In genomic region chr11:129840236-129840635, GRCh38 we compare ENCODE assay signal across 17 cellular contexts. TPM values are rescaled to one million over a fixed set of nuclear protein-coding genes. Genes with fewer than 3 reads are reported as not detected.
DNase-seq lines count a peak whose midpoint lies in the region; ATAC-seq and TF ChIP-seq lines count a peak whose summit lies in the region.
"Had no signal": no experiment of that assay in that cellular context is flagged by ENCODE, and none has a peak within 500 bp of the region (broad histone marks: within the 10 kb centered on the region; RNA-seq: fewer than 3 reads in every experiment).

No MANE protein-coding gene starts in this region.

- H3K27ac ChIP-seq in C4-2B: peak overlapping the region; percentile 39
- H3K27ac ChIP-seq: brain microvascular endothelial cell, left ventricle myocardium inferior, prostate gland had no signal

- peak overlapping the region in 1 of 3 donors; percentile 44 for H3K4me3 Mint-ChIP-seq in T-cell
- H3K4me3 Mint-ChIP-seq: activated naive CD4-positive, alpha-beta T cell treated with anti-CD3 and anti-CD28 coated beads for 36 hours had no signal

- CTCF ChIA-PET in T-cell (lab: Charles Lee): no interaction called here

- H3K27ac Mint-ChIP-seq in T-cell: peak overlapping the region; percentile 69 to 72
- H3K27ac Mint-ChIP-seq: activated naive CD4-positive, alpha-beta T cell treated with anti-CD3 and anti-CD28 coated beads for 36 hours had no signal

- DNase-seq in Kasumi-1 (lab: John Stamatoyannopoulos, UW) (peak; percentile 63 to 75), T-cell (no peak), kidney tubule cell (ENCODE audit: low spot score) (peak; percentile 61), amygdala (lab: John Stamatoyannopoulos, UW) (no peak), NCI-H345 treated with DMSO at 0.1 percent for 48 hours (lab: John Stamatoyannopoulos, UW; ENCODE audit: unreplicated experiment) (no peak), SW480 (ENCODE audit: low spot score) (no peak)
- DNase-seq: activated naive CD4-positive, alpha-beta T cell treated with anti-CD3 and anti-CD28 coated beads for 36 hours; brain microvascular endothelial cell; left ventricle myocardium inferior; naive thymus-derived CD8-positive, alpha-beta T cell; NCI-H2171 treated with DMSO at 0.1 percent for 48 hours; NK-92 treated with Interleukin-12 subunit alpha and Interleukin-12 subunit beta, amount 100 ng/mL, for 24 hours; stomach had no signal

- ATAC-seq in T-cell (replicated peaks in 1 of 4) (peak in 1 of 4 experiments; percentile 54), GM21529 (IDR thresholded peaks at IDR 0.05; ENCODE audit: unreplicated experiment) (no peak)
- ATAC-seq: HCT116; naive thymus-derived CD8-positive, alpha-beta T cell had no signal

- H3K27me3 Mint-ChIP-seq in T-cell: no peaks in the 10 kb centered on the region
- H3K27me3 Mint-ChIP-seq: naive thymus-derived CD8-positive, alpha-beta T cell had no signal

- POLR2A ChIA-PET in T-cell (lab: Charles Lee): interaction anchor here (0.6 to 0.7 kb wide), 2 partner anchors 10 to 57 kb away, joined by 3 read pairs; no protein-coding TSS in a partner anchor

- H3K9me3 Mint-ChIP-seq in T-cell: peaks cover 0 to 10% (median 8%) of the 10 kb centered on the region in 3 donors

- peaks cover 46 to 62% (median 49%) of the 10 kb centered on the region in 3 donors for H3K4me1 Mint-ChIP-seq in T-cell

- H3K36me3 Mint-ChIP-seq in T-cell: peaks cover 17% of the 10 kb centered on the region

- no peak for TF ChIP-seq CTCF in C4-2B (conservative IDR thresholded peaks at IDR 0.05)

RNA-seq across cellular contexts. Expression of gene TMEM45B, which starts 24.6 kb away (rescaled TPM):
- total RNA-seq in T-cell: 10 to 100 TPM in 3 of 5 donors, 1 to 10 TPM in 2; 1.4 to 22.7 (median 14.3) TPM
- total RNA-seq: left ventricle myocardium inferior had no signal

RNA-seq across cellular contexts. Expression of gene NFRKB, which starts 55.1 kb away (rescaled TPM):
- total RNA-seq in T-cell: 10 to 100 TPM; 49.7 to 83.9 (median 65.9) TPM

Comparison
In these comparisons a context has a peak if more than half of its experiments do, and no peak if none do; other contexts are left out.
1. DNase-seq: peak in Kasumi-1 (2 of 2) and kidney tubule cell (single experiment); none in T-cell (0 of 34), amygdala (0 of 56), NCI-H345 treated with DMSO at 0.1 percent for 48 hours (single experiment) and SW480 (single experiment).